13 cellular contexts compared by ENCODE assay signal in the genomic region with DNA sequence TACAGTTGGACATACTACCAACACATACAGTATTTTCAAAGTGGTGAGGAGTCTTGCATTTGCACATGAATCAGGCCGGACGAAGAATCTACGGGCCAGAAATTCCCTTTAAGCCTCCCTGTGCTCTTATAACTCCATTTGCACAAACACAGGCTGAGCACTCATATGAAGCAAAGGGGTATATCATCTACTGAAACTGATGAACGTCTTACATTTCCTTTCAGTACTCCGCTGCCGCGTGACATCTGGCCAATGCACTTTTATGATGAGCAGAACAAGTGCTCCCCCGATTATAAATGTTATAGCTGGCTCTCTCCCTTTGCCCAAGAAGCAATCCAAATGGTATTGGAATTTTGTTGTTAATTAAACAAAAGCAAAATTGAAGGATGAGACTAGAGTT.
DNase-seq lines count a peak whose midpoint lies in the region; ATAC-seq and TF ChIP-seq lines count a peak whose summit lies in the region.
"Had no signal": no experiment of that assay in that cellular context is flagged by ENCODE, and none has a peak within 500 bp of the region (broad histone marks: within the 10 kb centered on the region; RNA-seq: fewer than 3 reads in every experiment).

No MANE protein-coding gene starts in this region.

- H3K9me3 ChIP-seq in psoas muscle: no peaks in the 10 kb centered on the region
- H3K9me3 ChIP-seq: thoracic aorta had no signal

- WGBS in psoas muscle, 3 donors: 63 to 89% (median 65%) methylated on average over 8 of the region's 8 CpGs

- DNase-seq in GM12865 (ENCODE audit: low read depth) (peak; percentile 87), T-cell (peak in 9 of 34 experiments; percentile 22 to 49 (median 37)), psoas muscle (no peak), COLO829 (ENCODE audit: low spot score) (no peak), foreskin fibroblast (no peak), SKM-1 (lab: John Stamatoyannopoulos, UW; ENCODE audit: unreplicated experiment) (no peak)
- DNase-seq in central memory CD4-positive, alpha-beta T cell: peak; percentile 45
- DNase-seq: activated gamma-delta T cell, NCI-H446, SW 1271 had no signal

- intact Hi-C loops in psoas muscle (cut with DNase I): loop anchor here (5.0 to 10.0 kb wide), 2 partner anchors 463 to 466 kb away; no protein-coding TSS in a partner anchor

- POLR2A ChIA-PET in T-cell (lab: Charles Lee): interaction anchor here (0.6 to 1.4 kb wide), 5 partner anchors 10 to 92 kb away, joined by 3 to 7 read pairs (median 4); no protein-coding TSS in a partner anchor

- no peaks in the 10 kb centered on the region for H3K9me3 Mint-ChIP-seq in T-cell

- H3K4me3 ChIP-seq in GM12865 (ENCODE audit: low read depth, low read length) (peak overlapping the region; percentile 83), psoas muscle (peak overlapping the region; percentile 95), foreskin fibroblast (ENCODE audit: low read depth in 1 of 2, low read length in 2 of 2) (no peak overlapping the region)
- H3K4me3 ChIP-seq: thoracic aorta had no signal

- ATAC-seq in T-cell (replicated peaks in 1 of 4): no peak
- ATAC-seq in psoas muscle: no peak
- no peak for ATAC-seq in HG02852 (IDR thresholded peaks at IDR 0.05; ENCODE audit: unreplicated experiment)

- H3K4me1 Mint-ChIP-seq in T-cell: peaks cover 65 to 70% (median 68%) of the 10 kb centered on the region in 3 donors

- no peaks in the 10 kb centered on the region for H3K27me3 Mint-ChIP-seq in T-cell

- peaks cover 56% of the 10 kb centered on the region for H3K4me1 ChIP-seq in psoas muscle

- H3K27me3 ChIP-seq in psoas muscle (ENCODE audit: insufficient read depth in 3 of 3, low read length in 2 of 3): no peaks in the 10 kb centered on the region

- CTCF ChIA-PET in T-cell (lab: Charles Lee): interaction anchor here in 1 of 2 donors (0.5 to 1.7 kb wide), 4 partner anchors 9 to 312 kb away, joined by 3 to 5 read pairs (median 3); no protein-coding TSS in a partner anchor

- no peaks in the 10 kb centered on the region for H3K36me3 ChIP-seq in psoas muscle (ENCODE audit: insufficient read depth in 1 of 2, low read depth in 1 of 2)
- H3K36me3 ChIP-seq: thoracic aorta had no signal

- peaks cover 14% of the 10 kb centered on the region for H3K36me3 Mint-ChIP-seq in T-cell

- peak overlapping the region; percentile 81 to 89 (median 87) for H3K4me3 Mint-ChIP-seq in T-cell

- peak overlapping the region; percentile 90 to 96 for H3K27ac Mint-ChIP-seq in T-cell

- no peak for TF ChIP-seq CTCF in GM12865 (IDR thresholded peaks at IDR 0.05; ENCODE audit: insufficient read depth, low read depth, low read length, missing control alignments)
- no peak for TF ChIP-seq CTCF in psoas muscle (IDR thresholded peaks at IDR 0.05)
- no peak for TF ChIP-seq CTCF in foreskin fibroblast (IDR thresholded peaks at IDR 0.05; ENCODE audit: low read depth, low read length)

- no peak overlapping the region for H3K27ac ChIP-seq in psoas muscle
- H3K27ac ChIP-seq: C4-2B, thoracic aorta had no signal

Comparison
In these comparisons a context has a peak if more than half of its experiments do, and no peak if none do; other contexts are left out.
1. DNase-seq: peak in GM12865 (single experiment) and central memory CD4-positive, alpha-beta T cell (single experiment); none in psoas muscle (0 of 2), COLO829 (single experiment), foreskin fibroblast (0 of 2) and SKM-1 (single experiment).
2. H3K4me3 ChIP-seq: peak in GM12865 (single experiment) and psoas muscle (single experiment); none in foreskin fibroblast (0 of 2).